Comparison of ENCODE assay signal across 12 cellular contexts in the genomic region with DNA sequence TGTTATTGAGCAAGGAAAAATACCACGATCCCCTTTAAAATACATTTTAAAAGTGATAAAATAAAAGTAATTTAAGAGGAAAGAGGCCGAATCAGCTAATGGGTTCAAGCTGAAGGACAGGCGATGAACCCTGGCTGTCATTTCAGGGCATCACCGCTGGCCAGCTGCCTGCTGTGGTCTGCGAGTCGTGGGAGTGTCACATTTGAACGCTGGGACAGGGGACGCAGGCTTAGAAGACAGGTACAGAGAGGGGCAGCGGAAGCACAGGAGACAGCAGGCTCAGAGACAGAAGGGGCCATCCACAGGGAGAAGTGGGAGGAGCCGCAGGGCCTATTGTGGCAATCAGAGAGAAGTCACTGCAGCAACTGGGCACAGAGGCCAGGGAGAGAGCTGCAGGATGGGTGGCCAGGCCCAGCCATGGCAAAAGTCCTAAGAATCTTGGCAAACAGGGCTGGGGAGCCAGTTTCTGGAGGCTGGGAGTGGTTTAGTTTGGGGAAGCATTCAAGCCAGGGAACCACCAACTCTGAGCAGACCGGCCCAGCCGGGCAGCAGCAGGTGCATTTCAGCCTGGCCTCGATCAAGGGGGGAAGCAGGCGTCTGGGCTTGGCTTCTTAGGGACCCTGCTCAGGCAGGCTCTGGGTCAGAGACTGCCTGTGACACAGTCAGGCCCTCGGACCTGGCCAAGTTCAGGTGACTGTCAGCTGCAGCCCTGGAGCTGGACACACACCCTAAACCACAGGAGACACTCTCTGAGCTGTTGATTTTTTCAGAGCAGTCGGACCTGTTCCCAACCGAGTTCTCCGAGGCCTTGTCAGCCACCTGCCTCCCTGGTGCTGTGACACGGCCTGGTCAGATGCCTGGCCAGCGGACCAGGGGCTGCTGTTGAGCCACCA. TPM values are rescaled to one million over a fixed set of nuclear protein-coding genes. Genes with fewer than 3 reads are reported as not detected.
DNase-seq lines count a peak whose midpoint lies in the region; ATAC-seq and TF ChIP-seq lines count a peak whose summit lies in the region.
"Had no signal": no experiment of that assay in that cellular context is flagged by ENCODE, and none has a peak within 500 bp of the region (broad histone marks: within the 10 kb centered on the region; RNA-seq: fewer than 3 reads in every experiment).

No MANE protein-coding gene starts in this region.

- intact Hi-C loops in CD4-positive, alpha-beta T cell (cut with DNase I, micrococcal nuclease) = loop anchor here in 1 of 2 experiments (5.0 kb wide), 1 partner anchor 1106 kb away; no protein-coding TSS in a partner anchor
- intact Hi-C loops in MCF 10A (cut with micrococcal nuclease) = no loop called here

- peaks cover 24% of the 10 kb centered on the region for H3K4me1 Mint-ChIP-seq in CD4-positive, alpha-beta T cell (ENCODE audit: low read depth)
- peaks cover 36% of the 10 kb centered on the region for H3K4me1 Mint-ChIP-seq in MCF 10A (ENCODE audit: insufficient read depth, unreplicated experiment)

- peaks cover 26% of the 10 kb centered on the region for H3K36me3 Mint-ChIP-seq in CD4-positive, alpha-beta T cell (ENCODE audit: low read depth)
- H3K36me3 Mint-ChIP-seq in MCF 10A (ENCODE audit: insufficient read depth, unreplicated experiment) = peaks cover 40% of the 10 kb centered on the region

- BruUV-seq in MCF 10A (replicated peaks; lab: Mats Ljungman, UMichigan) = no TSS peak

- TF ChIP-seq CTCF in CD4-positive, alpha-beta T cell (IDR thresholded peaks at IDR 0.05) = no peak
- TF ChIP-seq CTCF in MCF 10A (IDR thresholded peaks at IDR 0.05; ENCODE audit: unreplicated experiment) (no peak), GM10248 (IDR thresholded peaks at IDR 0.05; ENCODE audit: control extremely low read depth, extremely low read depth, low read depth, missing control alignments) (no peak)

- no peak for ATAC-seq in CD4-positive, alpha-beta T cell (ENCODE audit: poor library complexity)

- H3K4me3 Mint-ChIP-seq in CD4-positive, alpha-beta T cell = no peak overlapping the region
- H3K4me3 Mint-ChIP-seq in MCF 10A (ENCODE audit: unreplicated experiment) = no peak overlapping the region
- H3K4me3 Mint-ChIP-seq: central memory CD8-positive, alpha-beta T cell had no signal

- no peak overlapping the region for H3K27ac Mint-ChIP-seq in CD4-positive, alpha-beta T cell
- peak overlapping the region; percentile 93 for H3K27ac Mint-ChIP-seq in MCF 10A (ENCODE audit: low read depth, unreplicated experiment)

- CTCF ChIA-PET in CD4-positive, alpha-beta T cell (lab: Charles Lee) = interaction anchor here (0.8 kb wide), 1 partner anchor 12 kb away, joined by 3 read pairs; the partner anchor contains the start of gene SH3GL1
- CTCF ChIA-PET in MCF 10A (lab: Yijun Ruan, JAX) (interaction anchor here (0.5 to 0.6 kb wide), 2 partner anchors 10 to 183 kb away, joined by 3 to 4 read pairs; no protein-coding TSS in a partner anchor), GM10248 (lab: Yijun Ruan, JAX) (interaction anchor here (0.9 to 3.5 kb wide), 5 partner anchors 12 to 36 kb away, joined by 3 to 18 read pairs (median 5); partner anchors contain the start of gene SH3GL1)

- H3K9me3 Mint-ChIP-seq in CD4-positive, alpha-beta T cell = no peaks in the 10 kb centered on the region
- H3K9me3 Mint-ChIP-seq in MCF 10A (ENCODE audit: unreplicated experiment) = no peaks in the 10 kb centered on the region
- H3K9me3 Mint-ChIP-seq: central memory CD8-positive, alpha-beta T cell had no signal

- no peaks in the 10 kb centered on the region for H3K27me3 ChIP-seq in CD4-positive, alpha-beta T cell (ENCODE audit: control insufficient read depth, insufficient read depth, low read length)

- H3K27me3 Mint-ChIP-seq in CD4-positive, alpha-beta T cell = no peaks in the 10 kb centered on the region
- H3K27me3 Mint-ChIP-seq in MCF 10A (ENCODE audit: insufficient read depth, unreplicated experiment) = no peaks in the 10 kb centered on the region
- H3K27me3 Mint-ChIP-seq: central memory CD8-positive, alpha-beta T cell had no signal

- DNase-seq in CD4-positive, alpha-beta T cell = no peak
- DNase-seq in MCF 10A (ENCODE audit: unreplicated experiment) (no peak), islet precursor cell (peak; percentile 49), retina (peak; percentile 50), NCI-H748 treated with DMSO at 0.1 percent for 48 hours (lab: John Stamatoyannopoulos, UW) (no peak), cortex of kidney (lab: John Stamatoyannopoulos, UW) (no peak), NAMALWA (ENCODE audit: low spot score) (no peak), GM10248 (ENCODE audit: extremely low spot score) (no peak)
- DNase-seq: activated CD8-positive, alpha-beta memory T cell treated with anti-CD3 and anti-CD28 coated beads, Interleukin-2, amount 50 U/mL, for 48 hours; NCI-H510A treated with DMSO at 0.1 percent for 48 hours; stimulated activated CD8-positive, alpha-beta memory T cell treated with anti-CD3 and anti-CD28 coated beads, Interleukin-4, amount 100 ng/mL, for 48 hours had no signal

- H3K27ac ChIP-seq in CD4-positive, alpha-beta T cell (ENCODE audit: low read depth, low read length) = peak overlapping the region; percentile 2

- POLR2A ChIA-PET in CD4-positive, alpha-beta T cell (lab: Charles Lee) = interaction anchor here (1.6 kb wide), 1 partner anchor 12 kb away, joined by 4 read pairs; the partner anchor contains the start of gene SH3GL1
- POLR2A ChIA-PET in MCF 10A (lab: Yijun Ruan, JAX) = interaction anchor here (2.7 kb wide), 1 partner anchor 14 kb away, joined by 9 read pairs; the partner anchor contains the start of gene CHAF1A
- POLR2A ChIA-PET in GM10248 (lab: Yijun Ruan, JAX) = no interaction called here

- no peaks in the 10 kb centered on the region for H3K9me3 ChIP-seq in CD4-positive, alpha-beta T cell (ENCODE audit: control insufficient read depth, low read length)

RNA-seq across cellular contexts. Expression of gene SH3GL1, which starts 11.9 kb away (rescaled TPM):
- total RNA-seq in CD4-positive, alpha-beta T cell = 10 to 100 TPM; 39.3 to 40.9 TPM
- 94.4 and 106 TPM in 2 replicates for total RNA-seq in MCF 10A (2022)

RNA-seq across cellular contexts. Expression of gene CHAF1A, which starts 14.0 kb away (rescaled TPM):
- total RNA-seq in CD4-positive, alpha-beta T cell = 10 to 100 TPM; 27.5 to 27.8 TPM
- total RNA-seq in MCF 10A (2022) = 15.3 and 16.7 TPM in 2 replicates

RNA-seq across cellular contexts. Expression of gene MPND, which starts 45.1 kb away (rescaled TPM):
- 10 to 100 TPM; 10.3 to 11.0 TPM for total RNA-seq in CD4-positive, alpha-beta T cell
- 2.4 and 7.2 TPM in 2 replicates for total RNA-seq in MCF 10A (2022)

RNA-seq across cellular contexts. Expression of gene STAP2, which starts 49.8 kb away (rescaled TPM):
- total RNA-seq in CD4-positive, alpha-beta T cell = 1 to 10 TPM; 1.7 to 1.8 TPM
- total RNA-seq in MCF 10A (2022) = 14.8 and 20.3 TPM in 2 replicates

Comparison
In these comparisons a context has a peak if more than half of its experiments do, and no peak if none do; other contexts are left out.
1. DNase-seq: peak in islet precursor cell (single experiment) and retina (single experiment); none in CD4-positive, alpha-beta T cell (0 of 10), MCF 10A (single experiment), NCI-H748 treated with DMSO at 0.1 percent for 48 hours (single experiment), cortex of kidney (single experiment), NAMALWA (single experiment) and GM10248 (single experiment).